Comparison of ENCODE assay signal across 11 cellular contexts in the genomic region with DNA sequence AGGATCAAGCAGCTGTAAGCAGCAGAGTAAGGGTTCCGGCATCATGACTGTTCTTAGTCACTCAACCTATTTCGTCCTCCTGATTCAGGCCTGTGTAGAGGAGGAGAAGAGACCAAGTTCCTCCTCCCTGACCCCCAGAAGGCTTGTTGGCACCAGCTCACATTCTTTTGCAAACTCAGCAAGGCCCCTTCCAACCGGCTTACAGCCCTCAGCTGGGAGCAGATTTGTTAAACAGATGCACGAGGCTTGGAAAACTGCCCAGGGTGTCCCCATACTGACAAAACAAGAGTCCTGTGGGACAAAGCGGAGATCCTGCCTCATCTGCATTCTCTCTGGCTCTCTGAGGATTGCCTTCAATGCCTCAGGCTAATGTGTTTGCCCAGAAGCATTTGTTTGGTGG.
A peak's percentile ranks its signal among the peaks of the same experiment; 100 is the strongest.
DNase-seq lines count a peak whose midpoint lies in the region; ATAC-seq and TF ChIP-seq lines count a peak whose summit lies in the region.
"Had no signal": no experiment of that assay in that cellular context is flagged by ENCODE, and none has a peak within 500 bp of the region (broad histone marks: within the 10 kb centered on the region; RNA-seq: fewer than 3 reads in every experiment).

No MANE protein-coding gene starts in this region.

- ATAC-seq in activated CD4-positive, CD25-positive, alpha-beta regulatory T cell treated with anti-CD3 and anti-CD28 coated beads, Interleukin-2, amount 50 U/mL, for 24 hours: no peak
- no peak for ATAC-seq in HG03521 (IDR thresholded peaks at IDR 0.05; ENCODE audit: unreplicated experiment)

- TF ChIP-seq CTCF in ovary (IDR thresholded peaks at IDR 0.05) (no peak), esophagus muscularis mucosa (IDR thresholded peaks at IDR 0.05) (no peak)

- peak overlapping the region; percentile 57 for H3K9ac ChIP-seq in NT2/D1 (ENCODE audit: insufficient read length, low read depth)

- TF ChIP-seq POLR2A in ovary (IDR thresholded peaks at IDR 0.05): no peak
- no peak for TF ChIP-seq POLR2A in esophagus muscularis mucosa (IDR thresholded peaks at IDR 0.05; ENCODE audit: low read depth)

- H3K27ac ChIP-seq in ovary: no peak overlapping the region
- no peak overlapping the region for H3K27ac ChIP-seq in esophagus muscularis mucosa (replicated peaks in 1 of 4)

- H3K27me3 ChIP-seq in NT2/D1 (ENCODE audit: insufficient read depth, insufficient read length) (no peaks in the 10 kb centered on the region), ovary (no peaks in the 10 kb centered on the region), esophagus muscularis mucosa (no peaks in the 10 kb centered on the region)

- DNase-seq in H4 (ENCODE audit: low spot score): peak; percentile 6
- DNase-seq in NT2/D1 (ENCODE audit: low read depth, low spot score): peak; percentile 97
- peak; percentile 80 for DNase-seq in globus pallidus (ENCODE audit: low spot score)
- peak; percentile 34 to 74 (median 53) for DNase-seq in ovary
- no peak for DNase-seq in UCSD-AML1 (lab: John Stamatoyannopoulos, UW; ENCODE audit: unreplicated experiment)
- no peak for DNase-seq in esophagus muscularis mucosa (ENCODE audit: extremely low spot score)
- DNase-seq: activated B cell treated with CpG ODN at 0.5 μM for 24 hours; activated naive CD8-positive, alpha-beta T cell treated with anti-CD3 and anti-CD28 coated beads for 36 hours; stimulated activated CD4-positive, alpha-beta T cell treated with anti-CD3 and anti-CD28 coated beads, Interleukin-1b, Interleukin-23, amount 100 ng/mL, for 48 hours had no signal

- intact Hi-C loops in ovary (cut with DNase I): no loop called here
- intact Hi-C loops in esophagus muscularis mucosa (cut with DNase I): no loop called here

- H3K4me3 ChIP-seq in NT2/D1 (ENCODE audit: insufficient read length, low read depth): no peak overlapping the region
- H3K4me3 ChIP-seq in ovary: no peak overlapping the region
- H3K4me3 ChIP-seq in esophagus muscularis mucosa: no peak overlapping the region

- H3K36me3 ChIP-seq in NT2/D1 (ENCODE audit: insufficient read depth, insufficient read length, low read length): no peaks in the 10 kb centered on the region
- no peaks in the 10 kb centered on the region for H3K36me3 ChIP-seq in ovary
- H3K36me3 ChIP-seq in esophagus muscularis mucosa: no peaks in the 10 kb centered on the region

- H3K4me1 ChIP-seq in NT2/D1 (ENCODE audit: insufficient read depth, insufficient read length) (no peaks in the 10 kb centered on the region), ovary (ENCODE audit: insufficient read depth) (no peaks in the 10 kb centered on the region), esophagus muscularis mucosa (peaks cover 0 to 5% (median 2%) of the 10 kb centered on the region in 4 donors)

- no peaks in the 10 kb centered on the region for H3K9me3 ChIP-seq in NT2/D1 (ENCODE audit: insufficient read depth, low read length)
- H3K9me3 ChIP-seq in ovary: no peaks in the 10 kb centered on the region
- no peaks in the 10 kb centered on the region for H3K9me3 ChIP-seq in esophagus muscularis mucosa

- TF ChIP-seq EP300 in ovary (IDR thresholded peaks at IDR 0.05): no peak
- TF ChIP-seq EP300 in esophagus muscularis mucosa (IDR thresholded peaks at IDR 0.05): no peak

- WGBS in ovary, 3 donors: 6 to 7% (median 6%) methylated on average over 5 of the region's 5 CpGs
- WGBS in esophagus muscularis mucosa: 23% methylated on average over 4 of the region's 5 CpGs

Comparison
In these comparisons a context has a peak if more than half of its experiments do, and no peak if none do; other contexts are left out.
1. DNase-seq: peak in H4 (single experiment), NT2/D1 (single experiment), globus pallidus (single experiment) and ovary (5 of 5); none in UCSD-AML1 (single experiment) and esophagus muscularis mucosa (single experiment).